In the genomic region with DNA sequence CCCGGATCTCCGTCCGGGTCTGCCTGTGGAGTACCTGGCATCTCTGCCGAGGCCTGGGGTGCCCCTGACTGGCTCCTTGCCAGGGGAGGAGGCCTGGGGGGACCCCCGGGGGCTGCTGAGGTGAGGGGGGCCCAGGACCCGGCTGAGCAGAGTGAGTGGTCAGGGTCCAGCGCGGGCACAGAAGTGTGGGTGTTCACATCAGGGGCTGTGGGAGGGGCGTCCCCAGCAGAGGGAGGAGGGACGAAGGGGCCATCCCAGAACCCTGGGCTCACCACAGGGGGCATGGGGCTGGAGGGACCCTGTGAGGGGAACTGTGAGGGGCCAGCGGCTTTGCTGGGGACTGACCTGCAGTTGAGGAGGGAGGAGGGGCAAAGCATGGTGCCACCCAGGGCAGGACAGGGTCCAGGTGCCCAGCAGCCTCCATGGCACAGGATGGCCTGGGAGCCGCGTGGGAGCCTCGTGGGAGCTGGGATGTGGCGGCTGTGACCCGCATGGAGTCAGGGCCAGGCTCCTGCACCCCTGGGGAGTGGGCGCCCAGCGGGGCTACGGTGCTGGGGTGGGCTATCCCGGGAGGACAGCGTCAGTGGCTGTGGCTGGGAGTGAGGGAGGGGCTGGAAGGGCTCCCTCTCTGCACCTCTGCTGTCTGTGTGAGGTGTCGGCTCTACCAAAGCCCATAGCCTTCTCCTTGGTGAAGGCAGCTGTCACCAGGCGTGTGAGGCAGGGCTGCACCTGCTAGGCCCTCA, we compare ENCODE assay signal across 1 cellular context.
TF ChIP-seq lines count a peak whose summit lies in the region.

No MANE protein-coding gene starts in this region.

TF ChIP-seq in K562, 482 proteins besides CTCF, POLR2A, EP300 and RAD21 (continued from another document):
- no peak for TF ChIP-seq ATF4 (CRISPR knock-in tag; IDR thresholded peaks at IDR 0.05)
